Comparison of ENCODE assay signal across 8 cellular contexts in the genomic region with DNA sequence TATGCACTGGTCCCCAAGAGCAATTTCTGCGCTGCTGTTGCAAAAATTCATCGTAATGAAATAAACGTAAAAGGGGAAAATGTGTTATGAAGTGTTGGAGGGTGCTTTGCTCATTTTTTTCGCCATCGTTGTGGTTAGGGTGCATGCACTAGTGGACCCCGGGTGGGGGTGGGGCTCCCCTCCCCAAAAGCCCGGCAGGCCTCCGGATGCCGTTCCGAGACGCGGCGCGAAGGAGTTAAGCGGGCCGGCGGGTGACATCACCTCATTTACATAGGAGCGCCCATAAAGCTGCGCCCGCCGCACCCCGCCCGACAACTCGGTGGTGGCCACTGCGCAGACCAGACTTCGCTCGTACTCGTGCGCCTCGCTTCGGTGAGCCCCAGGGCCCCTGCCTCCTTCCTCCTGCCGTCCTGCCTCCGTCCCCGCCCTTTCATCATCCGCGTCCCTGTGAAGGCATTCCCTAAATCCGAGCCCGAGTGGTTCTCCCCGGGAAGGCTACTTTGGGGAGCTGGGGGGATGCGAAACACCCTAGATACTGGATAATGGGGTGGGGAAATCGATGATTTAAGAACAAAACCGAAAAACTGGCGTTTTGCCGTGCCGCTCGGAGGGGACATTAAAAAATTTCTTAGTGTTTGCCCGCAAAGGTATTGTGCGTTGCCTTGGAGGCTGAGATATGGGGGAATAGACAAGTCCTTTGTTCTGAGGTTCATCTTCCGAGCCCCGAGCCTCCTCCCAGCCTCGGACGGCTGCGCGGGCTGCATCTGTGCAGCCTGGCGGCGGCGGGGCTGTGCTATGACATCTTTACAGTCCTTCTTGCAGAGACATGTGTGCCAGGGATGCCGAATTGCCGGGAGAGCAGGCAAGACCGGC. TPM values are rescaled to one million over a fixed set of nuclear protein-coding genes. Genes with fewer than 3 reads are reported as not detected.
DNase-seq lines count a peak whose midpoint lies in the region; ATAC-seq and TF ChIP-seq lines count a peak whose summit lies in the region.

A gene (plus strand): TSS at position 314 of the 873 bp plus-strand sequence.

- TF ChIP-seq CTCF in KMS-11 (conservative IDR thresholded peaks at IDR 0.05; ENCODE audit: low read depth, low read length) (no peak), esophagus muscularis mucosa (IDR thresholded peaks at IDR 0.05) (no peak)

- peak; percentile 93 for TF ChIP-seq POLR2A in esophagus muscularis mucosa (IDR thresholded peaks at IDR 0.05; ENCODE audit: low read depth)

- no peaks in the 10 kb centered on the region for H3K9me3 ChIP-seq in CD8-positive, alpha-beta memory T cell (ENCODE audit: low read length)
- no peaks in the 10 kb centered on the region for H3K9me3 ChIP-seq in esophagus muscularis mucosa

- peaks cover 32 to 58% (median 58%) of the 10 kb centered on the region in 3 donors for H3K4me1 Mint-ChIP-seq in CD8-positive, alpha-beta memory T cell
- peaks cover 45% of the 10 kb centered on the region for H3K4me1 Mint-ChIP-seq in stimulated activated memory B cell treated with anti-CD40 and anti-IgM and Interleukin-4, amounts not matched to agents 10 μg/mL and 1 μg/mL and 100 μg/mL, for 72 hours

- H2AFZ ChIP-seq in KMS-11 (ENCODE audit: low read depth): peak within 1 kb of the TSS; percentile 61

- no peak for TF ChIP-seq EP300 in esophagus muscularis mucosa (IDR thresholded peaks at IDR 0.05)

- H3K27me3 Mint-ChIP-seq in CD8-positive, alpha-beta memory T cell: peaks cover 0 to 39% of the 10 kb centered on the region in 2 donors
- H3K27me3 Mint-ChIP-seq in stimulated activated memory B cell treated with anti-CD40 and anti-IgM and Interleukin-4, amounts not matched to agents 10 μg/mL and 1 μg/mL and 100 μg/mL, for 72 hours: no peaks in the 10 kb centered on the region

- H3K4me3 ChIP-seq in CD8-positive, alpha-beta memory T cell (ENCODE audit: low read length): peak within 1 kb of the TSS; percentile 97
- H3K4me3 ChIP-seq in KMS-11 (IDR thresholded peaks at IDR 0.05; ENCODE audit: insufficient read depth, low read depth, low read length) (no peak within 1 kb of the TSS), esophagus muscularis mucosa (peak within 1 kb of the TSS; percentile 61 to 83 (median 69))

- no peaks in the 10 kb centered on the region for H3K27me3 ChIP-seq in CD8-positive, alpha-beta memory T cell (ENCODE audit: insufficient read depth, low read length, poor library complexity, severe bottlenecking)
- no peaks in the 10 kb centered on the region for H3K27me3 ChIP-seq in KMS-11 (ENCODE audit: insufficient read depth, low read depth)
- no peaks in the 10 kb centered on the region for H3K27me3 ChIP-seq in esophagus muscularis mucosa

- peak within 1 kb of the TSS; percentile 81 to 99 (median 96) for H3K27ac Mint-ChIP-seq in CD8-positive, alpha-beta memory T cell
- H3K27ac Mint-ChIP-seq in stimulated activated memory B cell treated with anti-CD40 and anti-IgM and Interleukin-4, amounts not matched to agents 10 μg/mL and 1 μg/mL and 100 μg/mL, for 72 hours: peak within 1 kb of the TSS; percentile 98

- CTCF ChIA-PET in CD8-positive, alpha-beta memory T cell (lab: Charles Lee): interaction anchor here (1.2 to 16.4 kb wide), 10 partner anchors 11 to 513 kb away, joined by 3 to 224 read pairs (median 4); no protein-coding TSS in a partner anchor

- peak; percentile 41 for ATAC-seq in GM21529 (IDR thresholded peaks at IDR 0.05; ENCODE audit: unreplicated experiment)
- ATAC-seq in stimulated activated memory B cell treated with anti-CD40 and anti-IgM and Interleukin-4, amounts not matched to agents 10 μg/mL and 1 μg/mL and 100 μg/mL, for 72 hours: peak; percentile 74

- H3K9ac ChIP-seq in KMS-11: peak within 1 kb of the TSS; percentile 97

- H3K4me2 ChIP-seq in KMS-11: peak within 1 kb of the TSS; percentile 79

- H4K20me1 ChIP-seq in KMS-11 (ENCODE audit: insufficient read depth): no peaks in the 10 kb centered on the region

- H3K36me3 Mint-ChIP-seq in CD8-positive, alpha-beta memory T cell: peaks cover 27 to 68% (median 28%) of the 10 kb centered on the region in 3 donors
- H3K36me3 Mint-ChIP-seq in stimulated activated memory B cell treated with anti-CD40 and anti-IgM and Interleukin-4, amounts not matched to agents 10 μg/mL and 1 μg/mL and 100 μg/mL, for 72 hours: peaks cover 28% of the 10 kb centered on the region

- H3K27ac ChIP-seq in CD8-positive, alpha-beta memory T cell (ENCODE audit: low read depth, low read length): peak within 1 kb of the TSS; percentile 96
- H3K27ac ChIP-seq in KMS-11 (peak within 1 kb of the TSS; percentile 96), esophagus muscularis mucosa (replicated peaks in 1 of 4) (peak within 1 kb of the TSS; percentile 86 to 96 (median 91))

- peaks cover 29% of the 10 kb centered on the region for H3K79me2 ChIP-seq in KMS-11 (ENCODE audit: insufficient read depth, low read depth)

- POLR2A ChIA-PET in CD8-positive, alpha-beta memory T cell (lab: Charles Lee): interaction anchor here (0.6 to 15.0 kb wide), 16 partner anchors 9 to 116 kb away, joined by 3 to 194 read pairs (median 7); no protein-coding TSS in a partner anchor

- H3K9me3 Mint-ChIP-seq in CD8-positive, alpha-beta memory T cell: peaks cover 0 to 7% (median 0%) of the 10 kb centered on the region in 5 donors
- H3K9me3 Mint-ChIP-seq in stimulated activated memory B cell treated with anti-CD40 and anti-IgM and Interleukin-4, amounts not matched to agents 10 μg/mL and 1 μg/mL and 100 μg/mL, for 72 hours: no peaks in the 10 kb centered on the region

- intact Hi-C loops in esophagus muscularis mucosa (cut with DNase I): no loop called here

- H3K4me3 Mint-ChIP-seq in CD8-positive, alpha-beta memory T cell: peak within 1 kb of the TSS; percentile 97 to 100 (median 98)
- H3K4me3 Mint-ChIP-seq in stimulated activated memory B cell treated with anti-CD40 and anti-IgM and Interleukin-4, amounts not matched to agents 10 μg/mL and 1 μg/mL and 100 μg/mL, for 72 hours: peak within 1 kb of the TSS; percentile 99

- H3K36me3 ChIP-seq in CD8-positive, alpha-beta memory T cell (ENCODE audit: insufficient read depth, low read length): peaks cover 22% of the 10 kb centered on the region
- H3K36me3 ChIP-seq in KMS-11 (ENCODE audit: insufficient read depth) (no peaks in the 10 kb centered on the region), esophagus muscularis mucosa (peaks cover 0 to 9% (median 0%) of the 10 kb centered on the region in 4 donors)

- 24% methylated on average over 59 of the region's 60 CpGs for WGBS in esophagus muscularis mucosa

- DNase-seq in CD8-positive, alpha-beta memory T cell: peak; percentile 72 to 92 (median 79)
- peak; percentile 83 for DNase-seq in RPMI7951 (ENCODE audit: low read depth)
- DNase-seq in activated T-helper 1 cell treated with Interleukin-2 at 50 U/mL for 16 hours (ENCODE audit: low read depth): peak; percentile 76
- DNase-seq in esophagus muscularis mucosa (ENCODE audit: extremely low spot score): peak; percentile 95
- DNase-seq in myocyte (ENCODE audit: low read depth): peak; percentile 85

- peaks cover 21% of the 10 kb centered on the region for H3K4me1 ChIP-seq in CD8-positive, alpha-beta memory T cell (ENCODE audit: insufficient read depth, low read length)
- H3K4me1 ChIP-seq in KMS-11 (ENCODE audit: low read depth, poor library complexity, severe bottlenecking): peaks cover 27% of the 10 kb centered on the region
- H3K4me1 ChIP-seq in esophagus muscularis mucosa: peaks cover 0 to 58% (median 26%) of the 10 kb centered on the region in 4 donors

RNA-seq across cellular contexts. Expression of the gene that starts here (rescaled TPM):
- 1,000 to 10,000 TPM; 3,415 to 3,478 TPM for total RNA-seq in CD8-positive, alpha-beta memory T cell
- 28,788 TPM for polyA plus RNA-seq in CD8-positive, alpha-beta memory T cell
- total RNA-seq in RPMI7951 (2014; rRNA removed; shearing (Covaris generic)): 3,554 and 3,782 TPM in 2 replicates
- 1,000 to 10,000 TPM; 3,072 to 3,725 (median 3,326) TPM for total RNA-seq in esophagus muscularis mucosa
- 2,306 and 4,478 TPM in 2 replicates for total RNA-seq in myocyte
- 5,381 TPM for polyA plus RNA-seq in myocyte (2012)
